In the genomic region with DNA sequence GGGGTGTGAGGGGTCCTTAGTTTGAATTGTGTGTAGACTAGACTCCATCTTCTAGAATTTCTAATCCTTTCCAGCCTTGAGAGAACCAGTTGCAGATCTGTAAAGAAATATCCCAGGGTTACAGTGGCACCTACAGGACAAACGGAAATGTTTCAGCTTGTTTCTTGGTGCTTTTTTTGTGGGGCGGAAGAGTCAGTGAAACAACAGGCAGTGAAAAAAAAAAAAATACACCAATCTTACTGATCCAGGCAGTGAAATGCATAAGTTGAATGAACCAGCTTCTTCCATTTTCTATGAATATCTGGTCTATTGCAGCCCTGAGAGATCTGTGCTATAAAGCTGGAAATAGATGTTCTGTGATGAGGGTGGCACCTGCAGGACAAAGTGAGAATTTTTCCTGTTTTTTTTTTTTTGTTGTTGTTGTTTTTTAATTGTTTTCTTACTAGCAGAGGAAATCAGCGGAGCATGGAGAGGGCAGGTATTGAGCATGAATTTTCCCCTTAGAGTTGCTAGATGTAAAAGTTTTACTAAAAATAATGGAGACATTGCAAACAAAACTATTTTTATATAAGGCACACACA, we compare ENCODE assay signal across 8 cellular contexts.
DNase-seq lines count a peak whose midpoint lies in the region; ATAC-seq, FAIRE-seq and TF ChIP-seq lines count a peak whose summit lies in the region.

No MANE protein-coding gene starts in this region.

- H3K4me2 ChIP-seq in parathyroid adenoma (ENCODE audit: low read length), result peak overlapping the region; percentile 53

- H3K36me3 Mint-ChIP-seq in T-helper 17 cell (ENCODE audit: low read depth), result no peaks in the 10 kb centered on the region

- 4 to 10% methylated on average over 3 of the region's 3 CpGs for WGBS in gastroesophageal sphincter (ENCODE audit: low coverage in 1 of 2), 2 donors

- DNase-seq in GM12891 (ENCODE audit: insufficient read length, low spot score), result no peak
- DNase-seq in NCI-H1417 treated with DMSO at 0.1 percent for 48 hours (lab: John Stamatoyannopoulos, UW), result peak; percentile 80
- no peak for DNase-seq in T-helper 17 cell
- DNase-seq in activated T-cell treated with anti-CD3 and anti-CD28 coated beads, Interleukin-2, amount 50 U/mL, for 1 hour, result no peak

- no peak overlapping the region for H3K4me3 Mint-ChIP-seq in T-helper 17 cell

- no peak overlapping the region for H3K9ac ChIP-seq in parathyroid adenoma

- H3K4me1 ChIP-seq in ACC112 (ENCODE audit: control insufficient read depth, insufficient read depth, low read length, unreplicated experiment) (peaks cover 10% of the 10 kb centered on the region), gastroesophageal sphincter (peaks cover 0 to 7% (median 0%) of the 10 kb centered on the region in 3 donors), parathyroid adenoma (no peaks in the 10 kb centered on the region)

- peaks cover 5% of the 10 kb centered on the region for H3K27me3 Mint-ChIP-seq in T-helper 17 cell

- no peak for TF ChIP-seq POLR2A in GM12891 (IDR thresholded peaks at IDR 0.05; ENCODE audit: low read depth, low read length)
- TF ChIP-seq POLR2A in gastroesophageal sphincter (IDR thresholded peaks at IDR 0.05), result no peak

- H3K4me1 Mint-ChIP-seq in T-helper 17 cell, result peaks cover 4% of the 10 kb centered on the region

- H3K36me3 ChIP-seq in ACC112 (ENCODE audit: insufficient read depth, low read length) (no peaks in the 10 kb centered on the region), gastroesophageal sphincter (no peaks in the 10 kb centered on the region), parathyroid adenoma (ENCODE audit: control insufficient read depth, insufficient read depth, low read length) (no peaks in the 10 kb centered on the region)

- no peak overlapping the region for H3K27ac Mint-ChIP-seq in T-helper 17 cell

- H3K27ac ChIP-seq in ACC112 (ENCODE audit: low read depth, low read length) (no peak overlapping the region), gastroesophageal sphincter (no peak overlapping the region), parathyroid adenoma (no peak overlapping the region)

- H3K4me3 ChIP-seq in ACC112 (ENCODE audit: low read depth, low read length) (peak overlapping the region; percentile 47), gastroesophageal sphincter (no peak overlapping the region), parathyroid adenoma (ENCODE audit: low read depth, low read length) (peak overlapping the region; percentile 12)

- H3K27me3 ChIP-seq in ACC112 (ENCODE audit: insufficient read depth, low read length) (no peaks in the 10 kb centered on the region), gastroesophageal sphincter (peaks cover 6% of the 10 kb centered on the region), parathyroid adenoma (ENCODE audit: control insufficient read depth, insufficient read depth, low read length) (no peaks in the 10 kb centered on the region)

- H2AFZ ChIP-seq in ACC112 (ENCODE audit: low read length, unreplicated experiment), result peak overlapping the region; percentile 84
- H2AFZ ChIP-seq in parathyroid adenoma, result peak overlapping the region; percentile 21

- TF ChIP-seq EP300 in gastroesophageal sphincter (IDR thresholded peaks at IDR 0.05), result no peak

- peak; percentile 86 for FAIRE-seq in GM12891 (lab: Jason Lieb, UNC)

- H3K9me3 ChIP-seq in T-helper 17 cell (ENCODE audit: control insufficient read depth, low read length, poor library complexity, severe bottlenecking) (no peaks in the 10 kb centered on the region), gastroesophageal sphincter (no peaks in the 10 kb centered on the region), parathyroid adenoma (ENCODE audit: control insufficient read depth, low read length) (no peaks in the 10 kb centered on the region)

- TF ChIP-seq CTCF in gastroesophageal sphincter (IDR thresholded peaks at IDR 0.05) (peak; percentile 47 to 76 (median 68)), parathyroid adenoma (IDR thresholded peaks at IDR 0.05) (peak; percentile 68)

- H3K79me2 ChIP-seq in ACC112 (ENCODE audit: control insufficient read depth, insufficient read depth, low read length, unreplicated experiment), result no peaks in the 10 kb centered on the region
- no peaks in the 10 kb centered on the region for H3K79me2 ChIP-seq in parathyroid adenoma

- ATAC-seq in HG02763 (IDR thresholded peaks at IDR 0.05; ENCODE audit: unreplicated experiment), result peak; percentile 65
- peak; percentile 47 for ATAC-seq in T-helper 17 cell
- peak; percentile 42 for ATAC-seq in gastroesophageal sphincter

TF ChIP-seq in GM12891, 5 proteins besides CTCF, POLR2A, EP300 and RAD21:
- TF ChIP-seq PAX5 (IDR thresholded peaks at IDR 0.05; ENCODE audit: insufficient read depth, low read length, severe bottlenecking) (no peak), SPI1 (IDR thresholded peaks at IDR 0.05; ENCODE audit: low read depth, low read length) (no peak), POLR2AphosphoS5 (IDR thresholded peaks at IDR 0.05; ENCODE audit: low read depth, low read length) (no peak), POU2F2 (IDR thresholded peaks at IDR 0.05; ENCODE audit: low read depth, low read length) (no peak), TAF1 (IDR thresholded peaks at IDR 0.05; ENCODE audit: low read depth, low read length) (no peak)

Comparison
In these comparisons a context has a peak if more than half of its experiments do, and no peak if none do; other contexts are left out.
1. H3K4me3 ChIP-seq: peak in ACC112 (single experiment) and parathyroid adenoma (single experiment); none in gastroesophageal sphincter (0 of 2).
2. Peak in every context shown above with its lines, with median percentiles within 50 percentile points of each other: ATAC-seq.